ENCODE assay signal across 15 cellular contexts in the genomic region with DNA sequence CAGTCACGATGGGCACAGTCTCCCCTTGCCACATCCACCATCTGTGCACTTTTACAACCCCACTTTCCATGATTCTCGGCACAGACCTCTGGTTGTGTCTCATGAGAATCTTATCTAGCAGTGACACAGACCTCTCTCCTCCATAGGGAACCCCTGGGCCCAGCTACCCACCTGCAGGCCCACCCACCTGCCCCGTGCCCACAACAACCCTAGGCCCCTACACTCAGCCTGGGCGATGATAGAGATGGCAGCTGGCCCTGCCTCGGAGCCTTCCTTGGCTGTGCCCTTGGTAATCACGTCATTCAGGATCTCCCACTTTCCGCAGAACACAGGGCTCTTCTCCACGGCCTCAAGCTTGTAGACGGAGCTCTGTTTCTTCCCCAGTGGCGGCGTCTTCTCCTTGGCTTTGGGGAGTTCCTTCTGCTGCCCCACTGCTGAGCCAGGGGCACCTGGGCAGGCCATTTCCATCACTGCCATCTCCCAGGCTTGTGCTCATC. TPM values are rescaled to one million over a fixed set of nuclear protein-coding genes. Genes with fewer than 3 reads are reported as not detected.
DNase-seq lines count a peak whose midpoint lies in the region; ATAC-seq and TF ChIP-seq lines count a peak whose summit lies in the region.
"Had no signal": no experiment of that assay in that cellular context is flagged by ENCODE, and none has a peak within 500 bp of the region (broad histone marks: within the 10 kb centered on the region; RNA-seq: fewer than 3 reads in every experiment).

No MANE protein-coding gene starts in this region.

- H3K36me3 ChIP-seq in colonic mucosa (peaks cover 13% of the 10 kb centered on the region), rectal smooth muscle tissue (ENCODE audit: control insufficient read depth, insufficient read depth, low read length) (peaks cover 37% of the 10 kb centered on the region)

- no peak overlapping the region for H3K4me3 ChIP-seq in colonic mucosa
- no peak overlapping the region for H3K4me3 ChIP-seq in rectal smooth muscle tissue (ENCODE audit: low read length)
- H3K4me3 ChIP-seq: K562, thyroid gland had no signal

- no peaks in the 10 kb centered on the region for H3K27me3 ChIP-seq in colonic mucosa
- H3K27me3 ChIP-seq in rectal smooth muscle tissue (ENCODE audit: control insufficient read depth, insufficient read depth, low read length), result no peaks in the 10 kb centered on the region
- H3K27me3 ChIP-seq: thyroid gland had no signal

- intact Hi-C loops in colonic mucosa (cut with DNase I), result no loop called here

- no peak for ATAC-seq in GM19463 (IDR thresholded peaks at IDR 0.05; ENCODE audit: unreplicated experiment)
- ATAC-seq: activated T-cell treated with anti-CD3 and anti-CD28 coated beads, Interleukin-2, amount 50 U/mL, for 4 hours; K562 had no signal

- H3K27me3 Mint-ChIP-seq in T-helper 2 cell treated with Interferon-gamma antibody and Interleukin-4, amounts not matched to agents 5 μg/mL and 100 μg/mL, for 36 hours (ENCODE audit: low read depth), result no peaks in the 10 kb centered on the region

- TF ChIP-seq CTCF in colonic mucosa (IDR thresholded peaks at IDR 0.05), result no peak

- peak overlapping the region; percentile 46 for H3K27ac Mint-ChIP-seq in T-helper 2 cell treated with Interferon-gamma antibody and Interleukin-4, amounts not matched to agents 5 μg/mL and 100 μg/mL, for 36 hours

- no peaks in the 10 kb centered on the region for H3K9me3 Mint-ChIP-seq in T-helper 2 cell treated with Interferon-gamma antibody and Interleukin-4, amounts not matched to agents 5 μg/mL and 100 μg/mL, for 36 hours
- H3K9me3 Mint-ChIP-seq: activated T-cell treated with anti-CD3 and anti-CD28 coated beads, Interleukin-2, amount 50 U/mL, for 4 hours had no signal

- H3K27ac ChIP-seq in colonic mucosa (peak overlapping the region; percentile 43), rectal smooth muscle tissue (ENCODE audit: low read depth, low read length) (peak overlapping the region; percentile 92)

- H3K4me1 ChIP-seq in colonic mucosa, result peaks cover 25% of the 10 kb centered on the region
- H3K4me1 ChIP-seq in rectal smooth muscle tissue (ENCODE audit: control insufficient read depth, insufficient read depth, low read length), result peaks cover 86% of the 10 kb centered on the region

- no peaks in the 10 kb centered on the region for H3K9me3 ChIP-seq in colonic mucosa
- H3K9me3 ChIP-seq: thyroid gland had no signal

- H3K4me1 Mint-ChIP-seq in T-helper 2 cell treated with Interferon-gamma antibody and Interleukin-4, amounts not matched to agents 5 μg/mL and 100 μg/mL, for 36 hours (ENCODE audit: low read depth), result peaks cover 26% of the 10 kb centered on the region

- H3K36me3 Mint-ChIP-seq in T-helper 2 cell treated with Interferon-gamma antibody and Interleukin-4, amounts not matched to agents 5 μg/mL and 100 μg/mL, for 36 hours (ENCODE audit: low read depth), result peaks cover 33% of the 10 kb centered on the region

- H3K9ac ChIP-seq in colonic mucosa (ENCODE audit: low read depth in 2 of 2, low read length in 2 of 2) (no peak overlapping the region), rectal smooth muscle tissue (ENCODE audit: low read length) (no peak overlapping the region)

- no peak for DNase-seq in T-helper 2 cell treated with Interferon-gamma antibody and Interleukin-4, amounts not matched to agents 5 μg/mL and 100 μg/mL, for 36 hours (ENCODE audit: low spot score)
- DNase-seq in T-helper 2 cell (no peak), NCI-H524 treated with DMSO at 0.1 percent for 48 hours (lab: John Stamatoyannopoulos, UW) (peak; percentile 51), colonic mucosa (no peak), glomerular visceral epithelial cell (ENCODE audit: extremely low spot score) (no peak)
- DNase-seq in stimulated activated CD4-positive, alpha-beta T cell treated with anti-CD3 and anti-CD28 coated beads, Interleukin-2, amount 100 ng/mL, for 24 hours, result no peak
- DNase-seq: activated T-cell treated with anti-CD3 and anti-CD28 coated beads, Interleukin-2, amount 50 U/mL, for 4 hours; central memory CD4-positive, alpha-beta T cell; NCI-H1436; NCI-H774 had no signal

- H3K4me3 Mint-ChIP-seq in T-helper 2 cell treated with Interferon-gamma antibody and Interleukin-4, amounts not matched to agents 5 μg/mL and 100 μg/mL, for 36 hours, result no peak overlapping the region
- H3K4me3 Mint-ChIP-seq: activated T-cell treated with anti-CD3 and anti-CD28 coated beads, Interleukin-2, amount 50 U/mL, for 4 hours had no signal

RNA-seq across cellular contexts. Expression of a gene that starts 26.5 kb away (rescaled TPM):
- total RNA-seq in colonic mucosa, result 10 to 100 TPM; 11.1 to 15.0 TPM

RNA-seq across cellular contexts. Expression of a gene that starts 28.4 kb away (rescaled TPM):
- not detected for total RNA-seq in colonic mucosa
- total RNA-seq: K562, mucosa of gallbladder, thyroid gland had no signal
